18 cellular contexts compared by ENCODE assay signal in genomic region chr11:131474947-131475346, GRCh38.
"Had no signal": no experiment of that assay in that cellular context is flagged by ENCODE, and none has a peak within 500 bp of the region (broad histone marks: within the 10 kb centered on the region; RNA-seq: fewer than 3 reads in every experiment).

No MANE protein-coding gene starts in this region.

- H3K36me3 Mint-ChIP-seq: stimulated activated memory B cell treated with anti-CD40 and anti-IgM and Interleukin-4, amounts not matched to agents 10 μg/mL and 1 μg/mL and 100 μg/mL, for 72 hours had no signal

- H3K4me3 Mint-ChIP-seq: activated CD4-positive, alpha-beta T cell treated with anti-CD3 and anti-CD28 coated beads, Interleukin-2, amount 10 ng/mL, durations not matched to agents 24 days and 14 days; activated naive CD4-positive, alpha-beta T cell treated with anti-CD3 and anti-CD28 coated beads for 36 hours; activated T-cell treated with anti-CD3 and anti-CD28 coated beads, Interleukin-2, amount 50 U/mL, for 4 hours; effector memory CD8-positive, alpha-beta T cell; nephron progenitor cell; stimulated activated memory B cell treated with anti-CD40 and anti-IgM and Interleukin-4, amounts not matched to agents 10 μg/mL and 1 μg/mL and 100 μg/mL, for 72 hours had no signal

- DNase-seq: activated CD4-positive, alpha-beta T cell treated with anti-CD3 and anti-CD28 coated beads, Interleukin-2, amount 10 ng/mL, durations not matched to agents 24 days and 14 days; activated CD4-positive, CD25-positive, alpha-beta regulatory T cell; activated CD8-positive, alpha-beta memory T cell treated with anti-CD3 and anti-CD28 coated beads, Interleukin-2, amount 50 U/mL, for 4 hours; activated naive CD4-positive, alpha-beta T cell treated with anti-CD3 and anti-CD28 coated beads for 36 hours; activated T-cell treated with anti-CD3 and anti-CD28 coated beads, Interleukin-2, amount 50 U/mL, for 4 hours; body of pancreas; dermis blood vessel endothelial cell; effector memory CD8-positive, alpha-beta T cell; esophagus squamous epithelium; heart right ventricle; left lung; midbrain; nephron progenitor cell; nucleus accumbens; stimulated activated CD4-positive, alpha-beta T cell treated with anti-CD3 and anti-CD28 coated beads, Interleukin-4, amount 100 ng/mL, for 1 hour; upper lobe of right lung had no signal

- H3K4me1 Mint-ChIP-seq: activated CD4-positive, alpha-beta T cell treated with anti-CD3 and anti-CD28 coated beads, Interleukin-2, amount 10 ng/mL, durations not matched to agents 24 days and 14 days; stimulated activated memory B cell treated with anti-CD40 and anti-IgM and Interleukin-4, amounts not matched to agents 10 μg/mL and 1 μg/mL and 100 μg/mL, for 72 hours had no signal

- ATAC-seq: activated T-cell treated with anti-CD3 and anti-CD28 coated beads, Interleukin-2, amount 50 U/mL, for 4 hours; body of pancreas; effector memory CD8-positive, alpha-beta T cell; heart right ventricle; left lung; sciatic nerve; stimulated activated memory B cell treated with anti-CD40 and anti-IgM and Interleukin-4, amounts not matched to agents 10 μg/mL and 1 μg/mL and 100 μg/mL, for 72 hours; upper lobe of right lung had no signal

- H3K9me3 Mint-ChIP-seq: activated CD4-positive, alpha-beta T cell treated with anti-CD3 and anti-CD28 coated beads, Interleukin-2, amount 10 ng/mL, durations not matched to agents 24 days and 14 days; activated naive CD4-positive, alpha-beta T cell treated with anti-CD3 and anti-CD28 coated beads for 36 hours; nephron progenitor cell had no signal

- H3K27me3 Mint-ChIP-seq: activated CD4-positive, alpha-beta T cell treated with anti-CD3 and anti-CD28 coated beads, Interleukin-2, amount 10 ng/mL, durations not matched to agents 24 days and 14 days; effector memory CD8-positive, alpha-beta T cell had no signal

- H3K27ac Mint-ChIP-seq: activated CD4-positive, alpha-beta T cell treated with anti-CD3 and anti-CD28 coated beads, Interleukin-2, amount 10 ng/mL, durations not matched to agents 24 days and 14 days; activated naive CD4-positive, alpha-beta T cell treated with anti-CD3 and anti-CD28 coated beads for 36 hours; effector memory CD8-positive, alpha-beta T cell; nephron progenitor cell; stimulated activated memory B cell treated with anti-CD40 and anti-IgM and Interleukin-4, amounts not matched to agents 10 μg/mL and 1 μg/mL and 100 μg/mL, for 72 hours had no signal
